In genomic region chr17:79002796-79003593, GRCh38 we compare ENCODE assay signal across 14 cellular contexts. TPM values are rescaled to one million over a fixed set of nuclear protein-coding genes. Genes with fewer than 3 reads are reported as not detected.
DNase-seq lines count a peak whose midpoint lies in the region; ATAC-seq, FAIRE-seq and TF ChIP-seq lines count a peak whose summit lies in the region.
"Had no signal": no experiment of that assay in that cellular context is flagged by ENCODE, and none has a peak within 500 bp of the region (broad histone marks: within the 10 kb centered on the region; RNA-seq: fewer than 3 reads in every experiment).

No MANE protein-coding gene starts in this region.

- CTCF ChIA-PET in PC-9 (lab: Charles Lee): interaction anchor here (0.5 kb wide), 1 partner anchor 24 kb away, joined by 5 read pairs; no protein-coding TSS in a partner anchor

- DNase-seq in D341Med (ENCODE audit: low spot score) (peak; percentile 30), PC-9 (no peak), kidney (peak; percentile 39), posterior vena cava (ENCODE audit: low spot score) (peak; percentile 62), retina (no peak), HPDE6-E6E7 (ENCODE audit: extremely low spot score) (no peak)
- DNase-seq: activated CD4-positive, CD25-positive, alpha-beta regulatory T cell treated with anti-CD3 and anti-CD28 coated beads, Interleukin-2, amount 50 U/mL, for 72 hours; AML-193; foreskin keratinocyte; nucleus accumbens; OCI-M1; T-helper 9 cell had no signal

- POLR2A ChIA-PET in PC-9 (lab: Charles Lee; ENCODE audit: unreplicated experiment): interaction anchor here (0.6 kb wide), 1 partner anchor 117 kb away, joined by 4 read pairs; no protein-coding TSS in a partner anchor

- no peak overlapping the region for H3K9ac ChIP-seq in kidney (ENCODE audit: low read length in 2 of 2)

- H3K4me1 ChIP-seq in PC-9 (replicated peaks; ENCODE audit: insufficient read depth) (peaks cover 33% of the 10 kb centered on the region), kidney (ENCODE audit: control insufficient read depth in 1 of 2, insufficient read depth in 1 of 2, low read depth in 1 of 2, low read length in 2 of 2) (peaks cover 4 to 25% of the 10 kb centered on the region in 2 donors)

- peaks cover 4% of the 10 kb centered on the region; the same call in 1 of the 2 replicates for H4K20me1 ChIP-seq in PC-9 (ENCODE audit: insufficient read depth)

- no peaks in the 10 kb centered on the region for H3K27me3 ChIP-seq in PC-9 (ENCODE audit: insufficient read depth, low read depth)
- H3K27me3 ChIP-seq: foreskin keratinocyte had no signal

- no peak for ATAC-seq in GM19351 (IDR thresholded peaks at IDR 0.05; ENCODE audit: unreplicated experiment)
- ATAC-seq: foreskin keratinocyte had no signal

- H3K36me3 ChIP-seq in PC-9 (ENCODE audit: low read depth) (peaks cover 12% of the 10 kb centered on the region; the same call in 1 of the 2 replicates), kidney (ENCODE audit: control insufficient read depth in 1 of 2, insufficient read depth in 2 of 2, low read length in 2 of 2) (peaks cover 1 to 2% of the 10 kb centered on the region in 2 donors)

- BruUV-seq in PC-9 (replicated peaks; lab: Mats Ljungman, UMichigan): no TSS peak

- TF ChIP-seq CTCF in PC-9 (conservative IDR thresholded peaks at IDR 0.05) (no peak), kidney (IDR thresholded peaks at IDR 0.05; ENCODE audit: borderline replicate concordance, extremely low read depth, insufficient read depth) (no peak)

- peaks cover 19% of the 10 kb centered on the region; the same call in 1 of the 2 replicates for H3F3A ChIP-seq in PC-9 (ENCODE audit: insufficient read depth, low read depth)

- peaks cover 81% of the 10 kb centered on the region for H3K79me2 ChIP-seq in PC-9 (ENCODE audit: low read depth)

- no peak overlapping the region for H3K27ac ChIP-seq in PC-9
- no peak overlapping the region for H3K27ac ChIP-seq in kidney (ENCODE audit: low read depth in 2 of 2, low read length in 2 of 2)
- H3K27ac ChIP-seq: foreskin keratinocyte had no signal

- H3K4me2 ChIP-seq in PC-9: peak overlapping the region; percentile 34; the same call in 1 of the 2 replicates

- intact Hi-C loops in PC-9 (cut with micrococcal nuclease; ENCODE audit: unreplicated experiment) (no loop called here), kidney (cut with DNase I) (no loop called here), posterior vena cava (cut with DNase I) (no loop called here)

- H2AFZ ChIP-seq in PC-9: no peak overlapping the region

- H3K9me3 ChIP-seq in PC-9 (ENCODE audit: insufficient read depth, low read depth) (no peaks in the 10 kb centered on the region), kidney (ENCODE audit: control insufficient read depth in 1 of 2, low read length in 2 of 2) (no peaks in the 10 kb centered on the region)

- no peaks in the 10 kb centered on the region for H3K9me2 ChIP-seq in PC-9 (ENCODE audit: insufficient read depth)

- H3K4me3 ChIP-seq in PC-9: no peak overlapping the region
- H3K4me3 ChIP-seq in kidney (ENCODE audit: low read length in 2 of 2): no peak overlapping the region
- H3K4me3 ChIP-seq: SK-N-MC had no signal

- no peak for FAIRE-seq in kidney (lab: Jason Lieb, UNC)

RNA-seq across cellular contexts. Expression of gene CANT1, which starts 6.6 kb away (rescaled TPM):
- total RNA-seq in PC-9 (2021): 116 and 183 TPM in 2 replicates
- 56.6 TPM for total RNA-seq in kidney
- polyA plus RNA-seq in kidney (ENCODE audit: insufficient read depth, low read depth, low replicate concordance): 23.0 TPM
- total RNA-seq in posterior vena cava: 10 to 100 TPM; 29.5 to 34.7 TPM

RNA-seq across cellular contexts. Expression of gene C1QTNF1, which starts 21.0 kb away (rescaled TPM):
- 3.4 and 3.9 TPM in 2 replicates for total RNA-seq in PC-9 (2021)
- 65.2 TPM for total RNA-seq in kidney
- polyA plus RNA-seq in kidney (ENCODE audit: insufficient read depth, low read depth, low replicate concordance): 18.0 TPM
- 100 to 1,000 TPM; 172 to 261 TPM for total RNA-seq in posterior vena cava

RNA-seq across cellular contexts. Expression of gene LGALS3BP, which starts 23.3 kb away (rescaled TPM):
- total RNA-seq in PC-9 (2021): 507 and 685 TPM in 2 replicates
- 240 TPM for total RNA-seq in kidney
- polyA plus RNA-seq in kidney (ENCODE audit: insufficient read depth, low read depth, low replicate concordance): 310 TPM
- 100 to 1,000 TPM; 103 to 163 TPM for total RNA-seq in posterior vena cava

Comparison
In these comparisons a context has a peak if more than half of its experiments do, and no peak if none do; other contexts are left out.
1. DNase-seq: peak in D341Med (single experiment), kidney (single experiment) and posterior vena cava (single experiment); none in PC-9 (0 of 2), retina (single experiment) and HPDE6-E6E7 (single experiment).
2. RNA of gene C1QTNF1, which starts 21.0 kb away (total RNA-seq): 172 to 261 TPM in posterior vena cava and 65.2 TPM in kidney (single experiment); 3.4 to 3.9 TPM in PC-9; every median in the first group is over 10 times any median in the second.